19 cellular contexts compared by ENCODE assay signal in genomic region chr12:1946311-1946710, GRCh38. TPM values are rescaled to one million over a fixed set of nuclear protein-coding genes. Genes with fewer than 3 reads are reported as not detected.
"Had no signal": no experiment of that assay in that cellular context is flagged by ENCODE, and none has a peak within 500 bp of the region (broad histone marks: within the 10 kb centered on the region; RNA-seq: fewer than 3 reads in every experiment).

No MANE protein-coding gene starts in this region.

- H3K4me3 Mint-ChIP-seq: activated CD4-positive, alpha-beta memory T cell treated with anti-CD3 and anti-CD28 coated beads for 36 hours; activated naive CD8-positive, alpha-beta T cell treated with anti-CD3 and anti-CD28 coated beads, Interleukin-2, amount 10 ng/mL, durations not matched to agents 7 days and 5 days; neural crest cell; stimulated activated effector memory CD8-positive, alpha-beta T cell treated with anti-CD3 and anti-CD28 coated beads, Interleukin-12 subunit alpha, Interleukin-12 subunit beta, amount 100 ng/mL, for 72 hours had no signal

- H3K27ac Mint-ChIP-seq: activated CD4-positive, alpha-beta memory T cell treated with anti-CD3 and anti-CD28 coated beads for 36 hours; activated naive CD8-positive, alpha-beta T cell treated with anti-CD3 and anti-CD28 coated beads, Interleukin-2, amount 10 ng/mL, durations not matched to agents 7 days and 5 days; stimulated activated effector memory CD8-positive, alpha-beta T cell treated with anti-CD3 and anti-CD28 coated beads, Interleukin-12 subunit alpha, Interleukin-12 subunit beta, amount 100 ng/mL, for 72 hours had no signal

- ATAC-seq: left lung; pancreas; stimulated activated effector memory CD8-positive, alpha-beta T cell treated with anti-CD3 and anti-CD28 coated beads, Interleukin-12 subunit alpha, Interleukin-12 subunit beta, amount 100 ng/mL, for 72 hours had no signal

- H3K27me3 ChIP-seq: heart right ventricle, left lung, pancreas, tibial artery had no signal

- H3K9me3 ChIP-seq: left lung, pancreas, tibial artery had no signal

- H3K4me3 ChIP-seq: heart right ventricle, left lung, pancreas, skin epidermis, tibial artery had no signal

- DNase-seq: activated CD4-positive, alpha-beta memory T cell treated with anti-CD3 and anti-CD28 coated beads for 36 hours; activated CD4-positive, alpha-beta T cell treated with anti-CD3 and anti-CD28 coated beads for 1 hour; activated gamma-delta T cell treated with Interleukin-2 at 50 U/mL for 16 hours; activated naive CD8-positive, alpha-beta T cell treated with anti-CD3 and anti-CD28 coated beads, Interleukin-2, amount 10 ng/mL, durations not matched to agents 7 days and 5 days; activated T-cell treated with anti-CD3 and anti-CD28 coated beads, Interleukin-2, amount 50 U/mL, for 48 hours; aorta; heart right ventricle; left lung; pancreas; retina; T-helper 9 cell; tibial artery had no signal

- H3K27me3 Mint-ChIP-seq: activated CD4-positive, alpha-beta memory T cell treated with anti-CD3 and anti-CD28 coated beads for 36 hours; activated naive CD8-positive, alpha-beta T cell treated with anti-CD3 and anti-CD28 coated beads, Interleukin-2, amount 10 ng/mL, durations not matched to agents 7 days and 5 days had no signal

- FAIRE-seq: bronchial epithelial cell, endothelial cell of umbilical vein, frontal cortex, islet of Langerhans, pancreas had no signal

- H3K9me3 Mint-ChIP-seq: stimulated activated effector memory CD8-positive, alpha-beta T cell treated with anti-CD3 and anti-CD28 coated beads, Interleukin-12 subunit alpha, Interleukin-12 subunit beta, amount 100 ng/mL, for 72 hours had no signal

- H3K27ac ChIP-seq: heart right ventricle, left lung, pancreas, skin epidermis, tibial artery had no signal

- H3K4me1 Mint-ChIP-seq: activated naive CD8-positive, alpha-beta T cell treated with anti-CD3 and anti-CD28 coated beads, Interleukin-2, amount 10 ng/mL, durations not matched to agents 7 days and 5 days; neural crest cell had no signal

RNA-seq across cellular contexts. Expression of gene CACNA2D4, which starts 27.9 kb away (rescaled TPM):
- total RNA-seq: bronchial epithelial cell, frontal cortex had no signal
